Comparison of ENCODE assay signal across 20 cellular contexts in the genomic region with DNA sequence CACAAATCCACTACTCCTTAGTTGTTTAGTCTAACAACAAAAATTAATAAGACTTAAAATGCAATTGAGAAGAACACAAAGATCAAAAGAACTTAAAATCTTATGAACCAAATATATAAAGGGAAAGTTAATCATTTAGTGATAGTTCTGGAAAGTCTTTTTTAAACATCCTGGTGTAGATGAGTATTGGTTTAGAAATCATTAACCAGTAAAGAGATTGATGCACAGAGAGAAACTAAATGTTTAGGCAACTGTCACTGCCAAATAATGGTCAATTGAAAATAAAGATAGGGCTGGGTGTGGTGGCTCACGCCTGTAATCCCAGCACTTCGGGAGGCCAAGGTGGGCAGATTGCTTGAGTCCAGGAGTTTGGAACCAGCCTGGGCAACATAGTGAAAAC. TPM values are rescaled to one million over a fixed set of nuclear protein-coding genes. Genes with fewer than 3 reads are reported as not detected.
DNase-seq lines count a peak whose midpoint lies in the region; ATAC-seq, FAIRE-seq and TF ChIP-seq lines count a peak whose summit lies in the region.
"Had no signal": no experiment of that assay in that cellular context is flagged by ENCODE, and none has a peak within 500 bp of the region (broad histone marks: within the 10 kb centered on the region; RNA-seq: fewer than 3 reads in every experiment).

No MANE protein-coding gene starts in this region.

- 73% methylated on average over 2 of the region's 2 CpGs; no CpG with 5 or more reads in 1 of the 2 donors for WGBS in gastroesophageal sphincter (ENCODE audit: low coverage in 1 of 2), 2 donors

- H4K20me1 ChIP-seq in Loucy (ENCODE audit: insufficient read depth, low read length, poor library complexity, severe bottlenecking), result no peaks in the 10 kb centered on the region

- no peak overlapping the region for H2AFZ ChIP-seq in Loucy (ENCODE audit: low read length)

- H3K9me2 ChIP-seq in Loucy (replicated peaks; ENCODE audit: low read depth, low read length), result no peaks in the 10 kb centered on the region

- FAIRE-seq in GM18507 (lab: Jason Lieb, UNC), result peak; percentile 70

- H3K9ac ChIP-seq in Loucy (ENCODE audit: low read depth, low read length, poor library complexity, severe bottlenecking) (no peak overlapping the region), colonic mucosa (ENCODE audit: low read depth in 2 of 2, low read length in 2 of 2) (no peak overlapping the region)

- no peak for TF ChIP-seq POLR2A in gastroesophageal sphincter (IDR thresholded peaks at IDR 0.05)

- no peak for TF ChIP-seq EP300 in gastroesophageal sphincter (IDR thresholded peaks at IDR 0.05)

- no peaks in the 10 kb centered on the region for H3K27me3 ChIP-seq in Loucy (ENCODE audit: insufficient read depth, low read length, poor library complexity, severe bottlenecking)
- H3K27me3 ChIP-seq in colonic mucosa, result no peaks in the 10 kb centered on the region
- no peaks in the 10 kb centered on the region for H3K27me3 ChIP-seq in gastroesophageal sphincter
- H3K27me3 ChIP-seq: SJSA1 had no signal

- no peaks in the 10 kb centered on the region for H3K79me2 ChIP-seq in Loucy (ENCODE audit: insufficient read depth, low read length)

- DNase-seq in GM18507 (ENCODE audit: extremely low spot score, insufficient read length, low read depth) (peak; percentile 14), DMS153 (lab: John Stamatoyannopoulos, UW) (no peak), colonic mucosa (no peak)
- DNase-seq: Calu3; CD4-positive, CD25-positive, alpha-beta regulatory T cell; H7; NCI-H1436 treated with DMSO at 0.1 percent for 48 hours; NCI-H2081; NCI-H226; NCI-H526; NK-92 treated with Interleukin-12 subunit alpha and Interleukin-12 subunit beta, amount 100 ng/mL, for 24 hours; OCI-M1 had no signal

- no peaks in the 10 kb centered on the region for H3F3A ChIP-seq in Loucy (ENCODE audit: low read depth)

- intact Hi-C loops in colonic mucosa (cut with DNase I), result no loop called here

- peak overlapping the region; percentile 68 for H3K4me2 ChIP-seq in Loucy (ENCODE audit: low read depth, low read length, poor library complexity, severe bottlenecking)

- ATAC-seq in GM19397 (IDR thresholded peaks at IDR 0.05; ENCODE audit: unreplicated experiment) (peak; percentile 47), HG02981 (IDR thresholded peaks at IDR 0.05; ENCODE audit: unreplicated experiment) (peak; percentile 55), HG02588 (IDR thresholded peaks at IDR 0.05; ENCODE audit: unreplicated experiment) (no peak), gastroesophageal sphincter (no peak)

- H3K27ac ChIP-seq in colonic mucosa (no peak overlapping the region), gastroesophageal sphincter (no peak overlapping the region)
- H3K27ac ChIP-seq: RWPE1, SJSA1 had no signal

- H3K4me1 ChIP-seq in Loucy (ENCODE audit: insufficient read depth, low read length, poor library complexity, severe bottlenecking) (peaks cover 40% of the 10 kb centered on the region), colonic mucosa (no peaks in the 10 kb centered on the region), gastroesophageal sphincter (no peaks in the 10 kb centered on the region)
- H3K4me1 ChIP-seq: SJSA1 had no signal

- peak overlapping the region; percentile 62 for H3K4me3 ChIP-seq in Loucy (ENCODE audit: low read length, poor library complexity, severe bottlenecking)
- no peak overlapping the region for H3K4me3 ChIP-seq in colonic mucosa
- no peak overlapping the region for H3K4me3 ChIP-seq in gastroesophageal sphincter
- H3K4me3 ChIP-seq: SJSA1 had no signal

- H3K9me3 ChIP-seq in Loucy (ENCODE audit: insufficient read depth, low read depth, low read length) (no peaks in the 10 kb centered on the region), colonic mucosa (no peaks in the 10 kb centered on the region), gastroesophageal sphincter (no peaks in the 10 kb centered on the region)
- H3K9me3 ChIP-seq: SJSA1 had no signal

- no peak for TF ChIP-seq CTCF in Loucy (conservative IDR thresholded peaks at IDR 0.05; ENCODE audit: low read length)
- TF ChIP-seq CTCF in colonic mucosa (IDR thresholded peaks at IDR 0.05), result no peak
- no peak for TF ChIP-seq CTCF in gastroesophageal sphincter (IDR thresholded peaks at IDR 0.05)

- no peaks in the 10 kb centered on the region for H3K36me3 ChIP-seq in Loucy (ENCODE audit: insufficient read depth, low read length)
- H3K36me3 ChIP-seq in colonic mucosa, result no peaks in the 10 kb centered on the region
- no peaks in the 10 kb centered on the region for H3K36me3 ChIP-seq in gastroesophageal sphincter
- H3K36me3 ChIP-seq: SJSA1 had no signal

RNA-seq across cellular contexts. Expression of a gene that starts 44.9 kb away (rescaled TPM):
- total RNA-seq in colonic mucosa, result under 1 TPM in 1 of 2 donors, not detected in 1; 0.15 TPM
- total RNA-seq in gastroesophageal sphincter, result not detected
- total RNA-seq: Calu3; CD4-positive, CD25-positive, alpha-beta regulatory T cell; HT1080; SJSA1 had no signal

Comparison
In these comparisons a context has a peak if more than half of its experiments do, and no peak if none do; other contexts are left out.
1. ATAC-seq: peak in GM19397 (single experiment) and HG02981 (single experiment); none in HG02588 (single experiment) and gastroesophageal sphincter (single experiment).